Comparison of ENCODE assay signal across 11 cellular contexts in genomic region chr2:105129722-105130232, GRCh38.
DNase-seq lines count a peak whose midpoint lies in the region; ATAC-seq and TF ChIP-seq lines count a peak whose summit lies in the region.
"Had no signal": no experiment of that assay in that cellular context is flagged by ENCODE, and none has a peak within 500 bp of the region (broad histone marks: within the 10 kb centered on the region; RNA-seq: fewer than 3 reads in every experiment).

No MANE protein-coding gene starts in this region.

- peaks cover 6% of the 10 kb centered on the region for H3K4me1 Mint-ChIP-seq in neural progenitor cell

- H3K27me3 Mint-ChIP-seq in neural progenitor cell (ENCODE audit: insufficient read depth, low read depth) = no peaks in the 10 kb centered on the region

- intact Hi-C loops in A673 (cut with micrococcal nuclease; ENCODE audit: unreplicated experiment) = no loop called here

- H3K9me3 ChIP-seq in neural progenitor cell (ENCODE audit: low read depth) (no peaks in the 10 kb centered on the region), A673 (ENCODE audit: low read depth, low read length, poor library complexity, severe bottlenecking) (no peaks in the 10 kb centered on the region)
- H3K9me3 ChIP-seq: thyroid gland had no signal

- no peak overlapping the region for H2AFZ ChIP-seq in neural progenitor cell (replicated peaks)

- H3K9ac ChIP-seq in neural progenitor cell = no peak overlapping the region

- POLR2A ChIA-PET in A673 (lab: Charles Lee; ENCODE audit: low non-redundant PET) = no interaction called here

- no peaks in the 10 kb centered on the region for H3F3A ChIP-seq in neural progenitor cell (ENCODE audit: low read depth)

- H3K4me2 ChIP-seq in neural progenitor cell = no peak overlapping the region

- H3K27ac ChIP-seq in neural progenitor cell (no peak overlapping the region), A673 (ENCODE audit: low read depth, low read length, poor library complexity, severe bottlenecking) (no peak overlapping the region)
- H3K27ac ChIP-seq: thyroid gland had no signal

- no peaks in the 10 kb centered on the region for H3K27me3 ChIP-seq in neural progenitor cell
- no peaks in the 10 kb centered on the region for H3K27me3 ChIP-seq in A673 (replicated peaks; ENCODE audit: insufficient read depth, low read depth, low read length, poor library complexity)
- H3K27me3 ChIP-seq: thyroid gland had no signal

- H3K4me3 Mint-ChIP-seq in neural progenitor cell = no peak overlapping the region

- no peak for DNase-seq in neural progenitor cell (ENCODE audit: low spot score)
- no peak for DNase-seq in NCI-H187 (lab: John Stamatoyannopoulos, UW)
- no peak for DNase-seq in DMS79 (lab: John Stamatoyannopoulos, UW)
- DNase-seq in AML-193 (lab: John Stamatoyannopoulos, UW) = no peak
- no peak for DNase-seq in A673 (ENCODE audit: low spot score)
- DNase-seq: DMS79 treated with DMSO at 0.1 percent for 48 hours, NCI-H526, thyroid gland had no signal

- peak; percentile 88 for ATAC-seq in GM19035 (IDR thresholded peaks at IDR 0.05; ENCODE audit: unreplicated experiment)
- ATAC-seq in HG02763 (IDR thresholded peaks at IDR 0.05; ENCODE audit: unreplicated experiment) = peak; percentile 94
- ATAC-seq in HG03575 (IDR thresholded peaks at IDR 0.05; ENCODE audit: extremely low read depth, insufficient number of reproducible peaks, low FRiP score, unreplicated experiment) = peak; percentile 94

- no peaks in the 10 kb centered on the region for H3K79me2 ChIP-seq in neural progenitor cell (ENCODE audit: low read depth)

- H3K27ac Mint-ChIP-seq in neural progenitor cell = peak overlapping the region; percentile 33

- H3K9me3 Mint-ChIP-seq in neural progenitor cell = peaks cover 3% of the 10 kb centered on the region

- no TSS peak for BruUV-seq in A673 (replicated peaks; lab: Mats Ljungman, UMichigan)

- H3K4me1 ChIP-seq in neural progenitor cell (no peaks in the 10 kb centered on the region), A673 (ENCODE audit: insufficient read depth, low read length, poor library complexity, severe bottlenecking) (no peaks in the 10 kb centered on the region)
- H3K4me1 ChIP-seq: thyroid gland had no signal

- TF ChIP-seq CTCF in neural progenitor cell (IDR thresholded peaks at IDR 0.05) = no peak
- TF ChIP-seq CTCF in A673 (conservative IDR thresholded peaks at IDR 0.05; ENCODE audit: low read depth, low read length) = no peak

- H3K4me3 ChIP-seq in neural progenitor cell = no peak overlapping the region
- no peak overlapping the region for H3K4me3 ChIP-seq in A673 (ENCODE audit: low read depth, low read length, poor library complexity, severe bottlenecking)
- H3K4me3 ChIP-seq: thyroid gland had no signal

- H3K36me3 ChIP-seq in neural progenitor cell (no peaks in the 10 kb centered on the region), A673 (ENCODE audit: insufficient read depth, low read length, poor library complexity, severe bottlenecking) (no peaks in the 10 kb centered on the region)
- H3K36me3 ChIP-seq: thyroid gland had no signal

- no peaks in the 10 kb centered on the region for H3K36me3 Mint-ChIP-seq in neural progenitor cell

- H4K20me1 ChIP-seq in neural progenitor cell (ENCODE audit: low read depth) = no peaks in the 10 kb centered on the region

- CTCF ChIA-PET in A673 (lab: Charles Lee) = no interaction called here
